21 cellular contexts compared by ENCODE assay signal in genomic region chr7:125195156-125195555, GRCh38.
"Had no signal": no experiment of that assay in that cellular context is flagged by ENCODE, and none has a peak within 500 bp of the region (broad histone marks: within the 10 kb centered on the region; RNA-seq: fewer than 3 reads in every experiment).

No MANE protein-coding gene starts in this region.

- H3K4me3 Mint-ChIP-seq: activated naive CD4-positive, alpha-beta T cell treated with anti-CD3 and anti-CD28 coated beads, Interleukin-2, amount 10 ng/mL, durations not matched to agents 7 days and 5 days; natural killer cell; T-helper 1 cell treated with Interleukin-12 subunit alpha and Interleukin-12 subunit beta and Interleukin-4 antibody, amounts not matched to agents 30 μg/mL and 1 μg/mL, for 36 hours had no signal

- H3K27me3 Mint-ChIP-seq: activated naive CD4-positive, alpha-beta T cell treated with anti-CD3 and anti-CD28 coated beads, Interleukin-2, amount 10 ng/mL, durations not matched to agents 7 days and 5 days had no signal

- H3K4me1 ChIP-seq: gastroesophageal sphincter, heart right ventricle, suprapubic skin, transverse colon, uterus had no signal

- H3K4me3 ChIP-seq: coronary artery, gastroesophageal sphincter, heart right ventricle, suprapubic skin, transverse colon, uterus had no signal

- H3K9me3 ChIP-seq: neutrophil, transverse colon, uterus had no signal

- H3K36me3 ChIP-seq: gastroesophageal sphincter, heart right ventricle, neutrophil, suprapubic skin, transverse colon, uterus had no signal

- ATAC-seq: activated CD4-positive, CD25-positive, alpha-beta regulatory T cell treated with anti-CD3 and anti-CD28 coated beads, Interleukin-2, amount 50 U/mL, for 24 hours; gastroesophageal sphincter; heart right ventricle; natural killer cell; stimulated activated naive CD8-positive, alpha-beta T cell treated with anti-CD3 and anti-CD28 coated beads, Interleukin-15, Interleukin-2, amounts not matched to agents 100 U/mL and 50 U/mL, for 24 hours had no signal

- DNase-seq: activated CD4-positive, alpha-beta T cell treated with anti-CD3 and anti-CD28 coated beads, Interleukin-2, amount 50 U/mL, for 1 hour; activated CD8-positive, alpha-beta memory T cell treated with anti-CD3 and anti-CD28 coated beads, Interleukin-2, amount 50 U/mL, for 48 hours; activated effector memory CD4-positive, alpha-beta T cell treated with Interleukin-2 at 50 U/mL for 16 hours; activated naive CD4-positive, alpha-beta T cell treated with anti-CD3 and anti-CD28 coated beads, Interleukin-2, amount 10 ng/mL, durations not matched to agents 7 days and 5 days; activated T-cell treated with anti-CD3 and anti-CD28 coated beads, Interleukin-2, amount 50 U/mL, for 48 hours; central memory CD4-positive, alpha-beta T cell; erythroblast; heart right ventricle; natural killer cell; posterior cingulate gyrus; retina; stimulated activated CD4-positive, alpha-beta T cell treated with anti-CD3 and anti-CD28 coated beads, Interleukin-2, amount 100 ng/mL, for 24 hours; stimulated activated naive CD8-positive, alpha-beta T cell treated with anti-CD3 and anti-CD28 coated beads, Interleukin-15, Interleukin-2, amounts not matched to agents 100 U/mL and 50 U/mL, for 24 hours; transverse colon; uterus had no signal

- H3K4me1 Mint-ChIP-seq: activated naive CD4-positive, alpha-beta T cell treated with anti-CD3 and anti-CD28 coated beads, Interleukin-2, amount 10 ng/mL, durations not matched to agents 7 days and 5 days; natural killer cell had no signal

- H3K27ac Mint-ChIP-seq: activated naive CD4-positive, alpha-beta T cell treated with anti-CD3 and anti-CD28 coated beads, Interleukin-2, amount 10 ng/mL, durations not matched to agents 7 days and 5 days; natural killer cell; T-helper 1 cell treated with Interleukin-12 subunit alpha and Interleukin-12 subunit beta and Interleukin-4 antibody, amounts not matched to agents 30 μg/mL and 1 μg/mL, for 36 hours had no signal

- H3K27me3 ChIP-seq: gastroesophageal sphincter, heart right ventricle, neutrophil, suprapubic skin, transverse colon, uterus had no signal

- H3K27ac ChIP-seq: coronary artery, gastroesophageal sphincter, heart right ventricle, neutrophil, suprapubic skin, transverse colon, uterus had no signal

- H3K36me3 Mint-ChIP-seq: activated naive CD4-positive, alpha-beta T cell treated with anti-CD3 and anti-CD28 coated beads, Interleukin-2, amount 10 ng/mL, durations not matched to agents 7 days and 5 days; natural killer cell had no signal
